In genomic region chr19:10725415-10725814, GRCh38 we compare ENCODE assay signal across 18 cellular contexts.
"Had no signal": no experiment of that assay in that cellular context is flagged by ENCODE, and none has a peak within 500 bp of the region (broad histone marks: within the 10 kb centered on the region; RNA-seq: fewer than 3 reads in every experiment).

No MANE protein-coding gene starts in this region.

- H3K36me3 ChIP-seq: gastrocnemius medialis had no signal

- H3K27me3 Mint-ChIP-seq: activated CD4-positive, alpha-beta T cell treated with anti-CD3 and anti-CD28 coated beads, Interleukin-2, amount 10 ng/mL, durations not matched to agents 7 days and 5 days; activated naive CD8-positive, alpha-beta T cell; naive thymus-derived CD8-positive, alpha-beta T cell had no signal

- H3K9me3 Mint-ChIP-seq: activated CD4-positive, alpha-beta T cell treated with anti-CD3 and anti-CD28 coated beads, Interleukin-2, amount 10 ng/mL, durations not matched to agents 7 days and 5 days; activated T-cell treated with anti-CD3 and anti-CD28 coated beads, Interleukin-2, amount 50 U/mL, for 72 hours; naive thymus-derived CD8-positive, alpha-beta T cell had no signal

- H3K27me3 ChIP-seq: gastrocnemius medialis had no signal

- H3K27ac Mint-ChIP-seq: activated CD4-positive, alpha-beta T cell treated with anti-CD3 and anti-CD28 coated beads, Interleukin-2, amount 10 ng/mL, durations not matched to agents 7 days and 5 days; activated T-cell treated with anti-CD3 and anti-CD28 coated beads, Interleukin-2, amount 50 U/mL, for 72 hours had no signal

- H3K9me3 ChIP-seq: gastrocnemius medialis, mucosa of descending colon had no signal

- H3K4me3 Mint-ChIP-seq: activated CD4-positive, alpha-beta T cell treated with anti-CD3 and anti-CD28 coated beads, Interleukin-2, amount 10 ng/mL, durations not matched to agents 7 days and 5 days; activated naive CD8-positive, alpha-beta T cell; activated T-cell treated with anti-CD3 and anti-CD28 coated beads, Interleukin-2, amount 50 U/mL, for 72 hours; brain had no signal

- H3K4me3 ChIP-seq: gastrocnemius medialis, mucosa of descending colon had no signal

- FAIRE-seq: islet of Langerhans, small intestine had no signal

- ATAC-seq: activated T-cell treated with anti-CD3 and anti-CD28 coated beads, Interleukin-2, amount 50 U/mL, for 72 hours; gastrocnemius medialis; left lobe of liver; mucosa of descending colon; naive thymus-derived CD8-positive, alpha-beta T cell; stimulated activated naive CD8-positive, alpha-beta T cell treated with anti-CD3 and anti-CD28 coated beads, Interleukin-15, Interleukin-2, amounts not matched to agents 100 U/mL and 50 U/mL, for 24 hours had no signal

- DNase-seq: activated CD4-positive, alpha-beta T cell treated with anti-CD3 and anti-CD28 coated beads, Interleukin-2, amount 10 ng/mL, durations not matched to agents 7 days and 5 days; activated CD4-positive, CD25-positive, alpha-beta regulatory T cell; activated CD8-positive, alpha-beta memory T cell treated with anti-CD3 and anti-CD28 coated beads, Interleukin-2, amount 50 U/mL, for 48 hours; activated gamma-delta T cell; activated T-cell treated with anti-CD3 and anti-CD28 coated beads, Interleukin-2, amount 50 U/mL, for 72 hours; cerebellar nuclear complex; erythroblast; gastrocnemius medialis; naive thymus-derived CD8-positive, alpha-beta T cell; small intestine; stimulated activated CD4-positive, alpha-beta T cell treated with anti-CD3 and anti-CD28 coated beads, Interleukin-4, amount 100 ng/mL, for 4 hours; stimulated activated CD8-positive, alpha-beta memory T cell treated with anti-CD3 and anti-CD28 coated beads, Interleukin-4, amount 100 ng/mL, for 48 hours; stimulated activated naive CD8-positive, alpha-beta T cell treated with anti-CD3 and anti-CD28 coated beads, Interleukin-15, Interleukin-2, amounts not matched to agents 100 U/mL and 50 U/mL, for 24 hours had no signal
